In the genomic region with DNA sequence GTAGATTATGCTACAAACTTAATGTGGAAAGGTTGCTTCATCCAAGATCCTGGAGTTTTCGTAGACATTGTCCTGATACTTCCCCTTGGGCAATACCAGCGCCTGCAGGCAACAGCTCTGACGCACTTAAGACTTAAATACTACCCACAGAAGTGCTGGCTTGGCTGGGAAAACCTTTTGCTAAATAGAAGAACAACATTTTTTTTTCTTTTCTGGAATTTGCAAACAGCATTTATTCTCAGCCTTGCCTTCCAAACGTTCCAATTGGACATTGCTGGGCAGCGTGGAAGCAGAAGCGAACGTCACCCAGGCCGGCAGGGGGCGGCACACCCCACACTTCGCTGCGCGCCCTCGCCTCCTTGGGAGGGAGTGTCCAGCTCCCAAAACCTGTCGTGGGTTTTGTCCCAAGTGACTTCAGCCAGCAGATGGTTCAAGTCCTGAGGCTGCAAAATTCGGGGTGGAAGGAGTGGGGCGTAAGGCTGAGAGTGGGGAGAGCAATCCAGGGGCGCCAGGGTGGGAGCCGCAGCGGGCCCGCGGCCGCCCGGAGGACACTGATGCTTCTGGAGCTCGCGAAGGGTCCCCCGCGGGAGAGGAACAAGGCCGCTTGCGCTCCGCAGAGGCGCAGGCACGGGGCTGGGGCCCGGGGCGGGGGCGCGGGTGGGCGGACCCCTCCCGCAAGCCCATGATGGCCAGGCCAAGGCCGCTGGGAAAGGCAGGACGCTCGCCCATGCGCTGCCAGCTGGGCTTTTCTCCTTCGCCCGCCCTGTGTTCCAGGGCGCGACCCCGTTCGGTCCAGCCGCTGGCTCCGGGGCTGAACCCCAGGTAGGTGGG, we compare ENCODE assay signal across 8 cellular contexts.
DNase-seq lines count a peak whose midpoint lies in the region; ATAC-seq and TF ChIP-seq lines count a peak whose summit lies in the region.

No MANE protein-coding gene starts in this region.

- peak overlapping the region in 2 of 4 donors; percentile 11 to 70 for H3K27ac ChIP-seq in esophagus squamous epithelium

- intact Hi-C loops in esophagus squamous epithelium (cut with DNase I), result loop anchor here (5.0 kb wide), 2 partner anchors 62 to 442 kb away; a partner anchor contains a TSS

- H3K9me3 ChIP-seq in esophagus squamous epithelium, result no peaks in the 10 kb centered on the region

- peak; percentile 49 for ATAC-seq in GM18873 (IDR thresholded peaks at IDR 0.05; ENCODE audit: low FRiP score, unreplicated experiment)
- ATAC-seq in HG03159 (IDR thresholded peaks at IDR 0.05; ENCODE audit: unreplicated experiment), result peak; percentile 85

- no peaks in the 10 kb centered on the region for H3K36me3 ChIP-seq in esophagus squamous epithelium

- no peak for TF ChIP-seq POLR2A in esophagus squamous epithelium (IDR thresholded peaks at IDR 0.05)

- peak; percentile 90 for DNase-seq in AG08395 (ENCODE audit: low spot score)
- peak; percentile 52 for DNase-seq in NCI-H748 treated with DMSO at 0.1 percent for 48 hours (lab: John Stamatoyannopoulos, UW)
- peak; percentile 75 to 76 for DNase-seq in activated T-cell treated with anti-CD3 and anti-CD28 coated beads, Interleukin-2, amount 50 U/mL, for 48 hours
- DNase-seq in esophagus squamous epithelium (lab: John Stamatoyannopoulos, UW), result no peak
- DNase-seq in myocyte (ENCODE audit: low read depth), result peak; percentile 83
- peak; percentile 78 for DNase-seq in stimulated activated CD8-positive, alpha-beta memory T cell treated with anti-CD3 and anti-CD28 coated beads, Interleukin-4, amount 100 ng/mL, for 48 hours

- WGBS in esophagus squamous epithelium, 2 donors, result 1 to 12% methylated on average over 11 to 16 of the region's 50 CpGs

- peak; percentile 68 to 92 (median 89) for TF ChIP-seq CTCF in esophagus squamous epithelium (IDR thresholded peaks at IDR 0.05)

- peak overlapping the region; percentile 41 to 69 (median 54) for H3K4me3 ChIP-seq in esophagus squamous epithelium

- peaks cover 8 to 18% (median 10%) of the 10 kb centered on the region in 3 donors for H3K4me1 ChIP-seq in esophagus squamous epithelium

- peaks cover 0 to 17% (median 0%) of the 10 kb centered on the region in 4 donors for H3K27me3 ChIP-seq in esophagus squamous epithelium
